ENCODE assay signal across 17 cellular contexts in genomic region chr22:16563555-16564520, GRCh38. TPM values are rescaled to one million over a fixed set of nuclear protein-coding genes. Genes with fewer than 3 reads are reported as not detected.
DNase-seq lines count a peak whose midpoint lies in the region; ATAC-seq, FAIRE-seq and TF ChIP-seq lines count a peak whose summit lies in the region.
"Had no signal": no experiment of that assay in that cellular context is flagged by ENCODE, and none has a peak within 500 bp of the region (broad histone marks: within the 10 kb centered on the region; RNA-seq: fewer than 3 reads in every experiment).

No MANE protein-coding gene starts in this region.

- H4K91ac ChIP-seq in neuronal stem cell (ENCODE audit: low read depth, low read length, poor library complexity) = no peak overlapping the region

- H2AFZ ChIP-seq in K562 (ENCODE audit: low read depth, low read length) = no peak overlapping the region
- H2AFZ ChIP-seq in neuronal stem cell (ENCODE audit: low read length) = no peak overlapping the region
- H2AFZ ChIP-seq: GM23248 had no signal

- H3K18ac ChIP-seq in neuronal stem cell (ENCODE audit: low read length) = no peak overlapping the region

- no peaks in the 10 kb centered on the region for H3K79me1 ChIP-seq in neuronal stem cell (ENCODE audit: low read depth, low read length)

- no peaks in the 10 kb centered on the region for H3K4me1 Mint-ChIP-seq in activated CD4-positive, alpha-beta T cell treated with anti-CD3 and anti-CD28 coated beads, Interleukin-2, amount 10 ng/mL, durations not matched to agents 24 days and 14 days
- H3K4me1 Mint-ChIP-seq: CD4-positive, CD25-positive, alpha-beta regulatory T cell had no signal

- no peak overlapping the region for H2BK5ac ChIP-seq in neuronal stem cell (ENCODE audit: low read length)

- H3K9me3 ChIP-seq in right atrium auricular region (no peaks in the 10 kb centered on the region), K562 (replicated peaks; ENCODE audit: control insufficient read depth, insufficient read depth, low read depth, low read length) (no peaks in the 10 kb centered on the region), neuronal stem cell (replicated peaks in 1 of 2; ENCODE audit: control insufficient read depth in 2 of 2, insufficient read depth in 1 of 2, low read depth in 1 of 2, low read length in 2 of 2) (peaks cover 0 to 2% of the 10 kb centered on the region in 2 donors), SJCRH30 (replicated peaks) (no peaks in the 10 kb centered on the region)

- H3K79me2 ChIP-seq in K562 (ENCODE audit: control insufficient read depth, insufficient read depth, low read length) = no peaks in the 10 kb centered on the region

- TF ChIP-seq CTCF in right atrium auricular region (IDR thresholded peaks at IDR 0.05) (no peak), K562 (IDR thresholded peaks at IDR 0.05 in 2 of 3, conservative IDR thresholded peaks at IDR 0.05 in 1 of 3; ENCODE audit: insufficient read depth in 2 of 3, low read depth in 1 of 3, low read length in 3 of 3) (no peak)

- CTCF ChIA-PET in K562 (lab: Yijun Ruan, JAX; ENCODE audit: low intra/inter-chr PET ratio) = no interaction called here

- H3K27ac ChIP-seq in right atrium auricular region = no peak overlapping the region
- no peak overlapping the region for H3K27ac ChIP-seq in K562 (ENCODE audit: extremely low read depth, low read depth, low read length)
- no peak overlapping the region for H3K27ac ChIP-seq in neuronal stem cell (replicated peaks; ENCODE audit: low read length)
- no peak overlapping the region for H3K27ac ChIP-seq in SJCRH30
- H3K27ac ChIP-seq: 22Rv1, BLaER1, GM23248 had no signal

- BruUV-seq in K562 (replicated peaks; lab: Mats Ljungman, UMichigan) = no TSS peak

- no peaks in the 10 kb centered on the region for H3K9me3 Mint-ChIP-seq in activated CD4-positive, alpha-beta T cell treated with anti-CD3 and anti-CD28 coated beads, Interleukin-2, amount 10 ng/mL, durations not matched to agents 24 days and 14 days

- H3K4me3 Mint-ChIP-seq in activated CD4-positive, alpha-beta T cell treated with anti-CD3 and anti-CD28 coated beads, Interleukin-2, amount 10 ng/mL, durations not matched to agents 24 days and 14 days = no peak overlapping the region
- H3K4me3 Mint-ChIP-seq: CD4-positive, CD25-positive, alpha-beta regulatory T cell had no signal

- H3K14ac ChIP-seq in neuronal stem cell (ENCODE audit: low read length) = peak overlapping the region; percentile 56

- no peaks in the 10 kb centered on the region for H3K9me1 ChIP-seq in K562 (ENCODE audit: control insufficient read depth, insufficient read depth, low read length)

- no peak overlapping the region for H3K4me3 ChIP-seq in right atrium auricular region
- H3K4me3 ChIP-seq in K562 = no peak overlapping the region
- H3K4me3 ChIP-seq in neuronal stem cell (ENCODE audit: low read length in 2 of 2) = no peak overlapping the region
- H3K4me3 ChIP-seq in SJCRH30 = no peak overlapping the region
- H3K4me3 ChIP-seq: BLaER1, GM23248 had no signal

- no peak overlapping the region for H4K8ac ChIP-seq in neuronal stem cell (ENCODE audit: low read depth, low read length)

- H2BK12ac ChIP-seq in neuronal stem cell (ENCODE audit: low read length) = no peak overlapping the region

- no peak overlapping the region for H3K4me2 ChIP-seq in K562 (ENCODE audit: insufficient read depth, low read length)
- no peak overlapping the region for H3K4me2 ChIP-seq in neuronal stem cell (ENCODE audit: insufficient read depth, low read length, poor library complexity, severe bottlenecking)
- H3K4me2 ChIP-seq: BLaER1 had no signal

- in situ Hi-C loops in K562 (cut with MboI) = no loop called here

- no peaks in the 10 kb centered on the region for H3K27me3 ChIP-seq in right atrium auricular region
- H3K27me3 ChIP-seq in K562 (ENCODE audit: control insufficient read depth in 2 of 2, insufficient read depth in 2 of 2, low read length in 2 of 2) = peaks cover 0 to 15% of the 10 kb centered on the region in 2 experiments; a peak in 2 of 5 replicates
- no peaks in the 10 kb centered on the region for H3K27me3 ChIP-seq in neuronal stem cell (ENCODE audit: control insufficient read depth in 3 of 3, insufficient read depth in 3 of 3, low read depth in 1 of 3, low read length in 3 of 3)
- no peaks in the 10 kb centered on the region for H3K27me3 ChIP-seq in SJCRH30
- H3K27me3 ChIP-seq: BLaER1 had no signal

- H3K9ac ChIP-seq in K562 (ENCODE audit: insufficient read depth in 1 of 2, low read depth in 2 of 2, low read length in 2 of 2) (no peak overlapping the region; a peak in 1 of 4 replicates), neuronal stem cell (ENCODE audit: low read depth, low read length, poor library complexity) (no peak overlapping the region)
- H3K9ac ChIP-seq: BLaER1, GM23248 had no signal

- H3K4me1 ChIP-seq in right atrium auricular region (no peaks in the 10 kb centered on the region), K562 (replicated peaks in 1 of 2; ENCODE audit: control insufficient read depth in 2 of 2, insufficient read depth in 2 of 2, low read length in 2 of 2) (peaks cover 0 to 69% of the 10 kb centered on the region in 2 experiments; a peak in 2 of 5 replicates), neuronal stem cell (ENCODE audit: control insufficient read depth in 2 of 2, insufficient read depth in 1 of 2, low read depth in 1 of 2, low read length in 2 of 2) (no peaks in the 10 kb centered on the region), SJCRH30 (no peaks in the 10 kb centered on the region)
- H3K4me1 ChIP-seq: BLaER1 had no signal

- H2BK120ac ChIP-seq in neuronal stem cell (ENCODE audit: low read depth, low read length) = no peak overlapping the region

- no peak overlapping the region for H3K23ac ChIP-seq in neuronal stem cell (ENCODE audit: low read depth, low read length, poor library complexity)

- H3K27ac Mint-ChIP-seq in activated CD4-positive, alpha-beta T cell treated with anti-CD3 and anti-CD28 coated beads, Interleukin-2, amount 10 ng/mL, durations not matched to agents 24 days and 14 days = no peak overlapping the region
- H3K27ac Mint-ChIP-seq: CD4-positive, CD25-positive, alpha-beta regulatory T cell had no signal

- H3K27me3 Mint-ChIP-seq in activated CD4-positive, alpha-beta T cell treated with anti-CD3 and anti-CD28 coated beads, Interleukin-2, amount 10 ng/mL, durations not matched to agents 24 days and 14 days = no peaks in the 10 kb centered on the region
- H3K27me3 Mint-ChIP-seq: CD4-positive, CD25-positive, alpha-beta regulatory T cell had no signal

- H2BK15ac ChIP-seq in neuronal stem cell (ENCODE audit: low read length) = no peak overlapping the region

- no peak for ATAC-seq in left ventricle myocardium superior
- no peak for ATAC-seq in K562
- ATAC-seq: HCT116 had no signal

- no peak for FAIRE-seq in K562 (lab: Jason Lieb, UNC)
- FAIRE-seq: H54 had no signal

- no peak for TF ChIP-seq RAD21 in K562 (CRISPR knock-in tag; conservative IDR thresholded peaks at IDR 0.05 in 1 of 2, IDR thresholded peaks at IDR 0.05 in 1 of 2)

- TF ChIP-seq POLR2A in K562 (conservative IDR thresholded peaks at IDR 0.05) = no peak

- peak; percentile 34 for DNase-seq in activated CD4-positive, alpha-beta T cell treated with anti-CD3 and anti-CD28 coated beads, Interleukin-2, amount 10 ng/mL, durations not matched to agents 24 days and 14 days
- DNase-seq in activated CD4-positive, alpha-beta T cell treated with anti-CD3 and anti-CD28 coated beads for 48 hours = no peak
- DNase-seq in left ventricle myocardium superior (peak; percentile 27), right atrium auricular region (ENCODE audit: low spot score) (no peak), K562 (ENCODE audit: extremely low read depth in 1 of 4, low spot score in 3 of 4) (no peak), neuronal stem cell (ENCODE audit: low spot score) (no peak), SJCRH30 (no peak), NCI-H524 (lab: John Stamatoyannopoulos, UW) (no peak)
- DNase-seq: CD4-positive, CD25-positive, alpha-beta regulatory T cell; DMS53; GF-D8; GM23248 had no signal

- H3K4ac ChIP-seq in neuronal stem cell (ENCODE audit: low read length) = no peak overlapping the region

- WGBS in K562 (ENCODE audit: insufficient coverage, low coverage, missing lambda C conversion rate) = 2% methylated on average over 14 of the region's 14 CpGs
- no CpG with 5 or more reads among the region's 14 CpGs for WGBS in neuronal stem cell (ENCODE audit: extremely low coverage in 2 of 2, insufficient read length in 2 of 2, insufficient replicate concordance in 1 of 2), 2 donors

- H3K36me3 Mint-ChIP-seq in activated CD4-positive, alpha-beta T cell treated with anti-CD3 and anti-CD28 coated beads, Interleukin-2, amount 10 ng/mL, durations not matched to agents 24 days and 14 days (ENCODE audit: low read depth) = no peaks in the 10 kb centered on the region
- H3K36me3 Mint-ChIP-seq: CD4-positive, CD25-positive, alpha-beta regulatory T cell had no signal

- no peak overlapping the region for H2AK5ac ChIP-seq in neuronal stem cell (ENCODE audit: low read depth, low read length)

- intact Hi-C loops in activated CD4-positive, alpha-beta T cell treated with anti-CD3 and anti-CD28 coated beads, Interleukin-2, amount 10 ng/mL, durations not matched to agents 24 days and 14 days (cut with micrococcal nuclease) = no loop called here
- intact Hi-C loops in left ventricle myocardium superior (cut with micrococcal nuclease) = no loop called here
- intact Hi-C loops in K562 (cut with micrococcal nuclease) = no loop called here

- no peaks in the 10 kb centered on the region for H4K20me1 ChIP-seq in K562 (replicated peaks; ENCODE audit: control insufficient read depth, insufficient read depth, low read length)
- H4K20me1 ChIP-seq: BLaER1 had no signal

- POLR2A ChIA-PET in K562 (lab: Yijun Ruan, JAX) = no interaction called here

- no peak for TF ChIP-seq EP300 in K562 (IDR thresholded peaks at IDR 0.05; ENCODE audit: low read length)

- H3K36me3 ChIP-seq in right atrium auricular region (no peaks in the 10 kb centered on the region), K562 (ENCODE audit: control insufficient read depth, insufficient read depth, low read length) (no peaks in the 10 kb centered on the region), neuronal stem cell (replicated peaks in 1 of 2; ENCODE audit: control insufficient read depth in 2 of 2, insufficient read depth in 2 of 2, low read length in 2 of 2) (no peaks in the 10 kb centered on the region), SJCRH30 (no peaks in the 10 kb centered on the region)
- H3K36me3 ChIP-seq: BLaER1 had no signal

RNA-seq across cellular contexts. Expression of gene CCT8L2, which starts 28.8 kb away (rescaled TPM):
- total RNA-seq in activated CD4-positive, alpha-beta T cell treated with anti-CD3 and anti-CD28 coated beads, Interleukin-2, amount 10 ng/mL, durations not matched to agents 24 days and 14 days = not detected in 2 replicates
- total RNA-seq in left ventricle myocardium superior (not detected), right atrium auricular region (not detected), K562 (2014; rRNA removed) (not detected in 2 replicates), K562 (2014; rRNA removed; fragmentation: Illumina TruSeq; extraction: Trizol) (not detected in 2 replicates), K562 (2015; rRNA removed; fragmentation: Illumina TruSeq; extraction: Trizol) (not detected in 2 replicates), K562 (2021) (not detected in 2 replicates)
- not detected in 2 replicates for total RNA-seq in K562 (2011; cell fraction: chromatin; rRNA removed; ENCODE audit: low replicate concordance)
- total RNA-seq in K562 (2011; cell fraction: nucleolus; rRNA removed) = not detected in 2 replicates
- total RNA-seq in K562 (2011; cell fraction: nucleoplasm; rRNA removed) = not detected in 2 replicates
- polyA plus RNA-seq in K562 (2011; rRNA removed) (not detected in 2 replicates), K562 (2014; fragmentation: Illumina TruSeq; extraction: Trizol) (not detected in 2 replicates), K562 (2014; fragmentation: Nextera tagmentation; extraction: Ambion mirVana) (not detected), K562 (2014; rRNA removed) (0.13 TPM in 1 of 2 replicates, not detected in the other)
- not detected in 2 replicates for polyA plus RNA-seq in K562 (2011; cell fraction: cytosol; rRNA removed)
- polyA plus RNA-seq in K562 (2011; cell fraction: nucleus; rRNA removed) = not detected in 2 replicates
- polyA plus RNA-seq in K562 (2012) = 0.04 and 0.06 TPM in 2 replicates
- not detected in 2 replicates for polyA minus RNA-seq in K562 (2011; rRNA and poly(A)+ RNA removed)
- polyA minus RNA-seq in K562 (2011; cell fraction: cytosol; rRNA and poly(A)+ RNA removed) = not detected in 2 replicates
- polyA minus RNA-seq in K562 (2011; cell fraction: nucleus; rRNA and poly(A)+ RNA removed) = not detected in 2 replicates
- not detected for polyA plus RNA-seq in neuronal stem cell (2013, experiment 1 of 2)
- polyA plus RNA-seq in neuronal stem cell (2013, experiment 2 of 2) = not detected
- total RNA-seq in SJCRH30 (2014; rRNA removed; shearing (Covaris generic)) = not detected in 2 replicates
- total RNA-seq: A673; CD4-positive, CD25-positive, alpha-beta regulatory T cell; GM23248 had no signal
- polyA plus RNA-seq: CD4-positive, CD25-positive, alpha-beta regulatory T cell; GM23248 had no signal

Comparison
In these comparisons a context has a peak if more than half of its experiments do, and no peak if none do; other contexts are left out.
1. DNase-seq: peak in activated CD4-positive, alpha-beta T cell treated with anti-CD3 and anti-CD28 coated beads, Interleukin-2, amount 10 ng/mL, durations not matched to agents 24 days and 14 days (single experiment) and left ventricle myocardium superior (single experiment); none in activated CD4-positive, alpha-beta T cell treated with anti-CD3 and anti-CD28 coated beads for 48 hours (single experiment), right atrium auricular region (single experiment), K562 (0 of 4), neuronal stem cell (single experiment), SJCRH30 (0 of 2) and NCI-H524 (0 of 2).